ENCODE assay signal across 18 cellular contexts in the genomic region with DNA sequence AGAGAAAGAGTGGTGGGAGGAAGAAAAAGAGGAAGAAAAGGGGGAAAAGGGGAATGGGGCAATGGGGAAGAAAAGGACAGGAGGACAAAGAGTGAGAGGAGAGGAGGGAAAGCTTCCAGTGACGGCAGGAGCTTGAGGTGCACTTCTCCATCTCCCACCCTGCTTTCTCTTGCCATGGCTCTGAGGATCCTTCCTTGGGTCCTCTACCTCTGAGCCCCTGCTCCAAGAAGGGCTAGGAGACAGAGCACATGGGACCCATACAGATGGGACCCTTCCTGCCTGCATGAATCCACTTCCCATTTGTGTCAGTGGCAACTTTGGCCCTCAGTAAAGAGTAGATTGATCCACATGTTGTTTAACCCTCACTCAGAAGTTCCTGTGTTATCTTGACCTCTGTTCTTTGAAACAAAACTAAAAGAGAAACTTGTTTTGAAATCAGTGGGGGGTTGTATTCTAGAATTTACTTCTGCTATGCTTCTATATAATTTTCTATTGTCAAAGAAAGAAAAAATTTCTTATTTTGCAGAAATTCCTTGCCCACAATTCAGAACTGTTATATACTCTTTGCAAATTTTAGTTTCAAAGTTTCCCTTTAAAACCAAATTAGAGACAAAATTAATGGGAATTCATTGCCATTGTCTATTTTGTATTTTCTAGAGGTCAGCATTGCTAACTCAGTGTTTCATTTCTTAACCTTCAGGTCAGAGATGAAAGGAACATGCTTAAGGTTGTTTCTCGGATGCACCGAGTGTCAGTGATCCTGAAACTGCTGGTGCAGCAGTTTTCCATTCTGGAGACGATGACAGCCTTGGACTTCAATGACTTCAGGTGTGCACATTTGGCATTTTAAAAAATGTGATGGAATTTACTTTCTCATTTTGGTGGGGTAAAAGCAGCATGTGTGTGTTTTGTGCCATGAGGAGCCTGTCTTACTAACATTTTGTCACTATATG. TPM values are rescaled to one million over a fixed set of nuclear protein-coding genes. Genes with fewer than 3 reads are reported as not detected.
DNase-seq lines count a peak whose midpoint lies in the region; ATAC-seq, FAIRE-seq and TF ChIP-seq lines count a peak whose summit lies in the region.
"Had no signal": no experiment of that assay in that cellular context is flagged by ENCODE, and none has a peak within 500 bp of the region (broad histone marks: within the 10 kb centered on the region; RNA-seq: fewer than 3 reads in every experiment).

No MANE protein-coding gene starts in this region.

- peaks cover 0 to 28% (median 3%) of the 10 kb centered on the region in 4 donors for H3K4me1 ChIP-seq in right lobe of liver
- H3K4me1 ChIP-seq: sigmoid colon had no signal

- DNase-seq in GM19239 (ENCODE audit: insufficient read length, low spot score) (peak; percentile 5), right lobe of liver (peak in 2 of 3 donors; percentile 55 to 61), Kasumi-1 (lab: John Stamatoyannopoulos, UW) (no peak), iPS-NIHi7 (ENCODE audit: extremely low spot score) (no peak), amniotic stem cell (lab: John Stamatoyannopoulos, UW) (no peak)
- DNase-seq: activated CD4-positive, alpha-beta T cell treated with anti-CD3 and anti-CD28 coated beads, Interleukin-2, amount 50 U/mL, for 1 hour; C1 segment of cervical spinal cord; DND-41; nephron progenitor cell; sigmoid colon; stimulated activated naive B cell treated with anti-CD40 and anti-IgM and Interleukin-4, amounts not matched to agents 10 μg/mL and 1 μg/mL and 100 μg/mL, for 72 hours; T-helper 2 cell had no signal

- peak; percentile 44 for TF ChIP-seq POLR2A in right lobe of liver (IDR thresholded peaks at IDR 0.05)

- no peak for TF ChIP-seq CTCF in right lobe of liver (IDR thresholded peaks at IDR 0.05)

- WGBS in right lobe of liver (ENCODE audit: insufficient coverage, low coverage, low lambda C conversion rate, missing lambda C conversion rate), result 32% methylated on average over 4 of the region's 4 CpGs

- H3K27ac ChIP-seq in right lobe of liver, result peak overlapping the region; percentile 68 to 83 (median 81)
- H3K27ac ChIP-seq: sigmoid colon had no signal

- peaks cover 0 to 60% (median 28%) of the 10 kb centered on the region in 4 donors for H3K36me3 ChIP-seq in right lobe of liver
- H3K36me3 ChIP-seq: sigmoid colon had no signal

- ATAC-seq in GM21825 (IDR thresholded peaks at IDR 0.05; ENCODE audit: unreplicated experiment) (peak; percentile 71), HG03342 (IDR thresholded peaks at IDR 0.05; ENCODE audit: unreplicated experiment) (peak; percentile 68), right lobe of liver (peak; percentile 43 to 64 (median 46))
- ATAC-seq: stimulated activated naive B cell treated with anti-CD40 and anti-IgM and Interleukin-4, amounts not matched to agents 10 μg/mL and 1 μg/mL and 100 μg/mL, for 72 hours had no signal

- H3K9me3 ChIP-seq in right lobe of liver, result no peaks in the 10 kb centered on the region
- H3K9me3 ChIP-seq: sigmoid colon had no signal

- FAIRE-seq in GM19239 (lab: Jason Lieb, UNC), result peak; percentile 42

- H3K27me3 ChIP-seq in right lobe of liver, result no peaks in the 10 kb centered on the region
- H3K27me3 ChIP-seq: sigmoid colon had no signal

- intact Hi-C loops in right lobe of liver (cut with DNase I), result no loop called here

- H3K4me3 ChIP-seq in right lobe of liver, result peak overlapping the region in 1 of 3 donors; percentile 65
- H3K4me3 ChIP-seq: lung, sigmoid colon had no signal

RNA-seq across cellular contexts. Expression of gene TDO2, which starts 5.0 kb away (rescaled TPM):
- total RNA-seq in right lobe of liver, result 100 to 1,000 TPM; 158 to 634 (median 569) TPM
- total RNA-seq: activated T-helper 2 cell treated with anti-CD3 and anti-CD28 coated beads, Interferon-gamma antibody, Interleukin-2, Interleukin-4, amounts not matched to agents 10 μg/mL and 5 μg/mL and 100 μg/mL, durations not matched to agents 14 hours and 24 hours and 36 hours had no signal

RNA-seq across cellular contexts. Expression of gene ASIC5, which starts 42.4 kb away (rescaled TPM):
- not detected for total RNA-seq in right lobe of liver
- total RNA-seq: activated T-helper 2 cell treated with anti-CD3 and anti-CD28 coated beads, Interferon-gamma antibody, Interleukin-2, Interleukin-4, amounts not matched to agents 10 μg/mL and 5 μg/mL and 100 μg/mL, durations not matched to agents 14 hours and 24 hours and 36 hours; fibroblast of lung; lung; NCI-H460; sigmoid colon had no signal

RNA-seq across cellular contexts. Expression of gene CTSO, which starts 45.2 kb away (rescaled TPM):
- total RNA-seq in right lobe of liver, result 10 to 100 TPM; 23.8 to 44.7 (median 26.1) TPM

Comparison
In these comparisons a context has a peak if more than half of its experiments do, and no peak if none do; other contexts are left out.
1. DNase-seq: peak in GM19239 (single experiment) and right lobe of liver (2 of 3); none in Kasumi-1 (0 of 2), iPS-NIHi7 (single experiment) and amniotic stem cell (single experiment).
2. Peak in every context shown above with its lines, with median percentiles within 50 percentile points of each other: ATAC-seq.